39 cellular contexts compared by ENCODE assay signal in the genomic region with DNA sequence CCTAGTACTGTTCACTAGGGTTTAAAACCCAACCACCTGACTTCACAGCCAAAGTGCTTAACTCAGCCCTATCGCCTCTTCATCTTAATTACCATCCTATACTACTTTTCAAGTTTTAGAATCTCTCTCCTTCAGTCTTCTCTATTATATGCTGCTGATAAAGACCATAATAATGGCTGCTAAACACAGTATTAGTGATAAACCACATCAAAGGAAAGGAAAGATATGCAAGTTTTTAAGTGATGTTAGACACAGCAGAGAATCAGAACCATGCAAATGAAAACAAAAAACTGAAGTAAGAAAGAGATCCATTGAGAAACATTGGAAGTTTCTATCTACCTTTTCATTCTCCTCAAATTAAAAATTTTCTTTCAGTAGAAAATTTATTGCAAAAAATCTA.
"Had no signal": no experiment of that assay in that cellular context is flagged by ENCODE, and none has a peak within 500 bp of the region (broad histone marks: within the 10 kb centered on the region; RNA-seq: fewer than 3 reads in every experiment).

No MANE protein-coding gene starts in this region.

- H3K4me3 ChIP-seq: adrenal gland, ascending aorta, body of pancreas, breast epithelium, cardiac muscle cell had no signal

- H3K4me1 Mint-ChIP-seq: activated naive CD4-positive, alpha-beta T cell treated with anti-CD3 and anti-CD28 coated beads, Interleukin-2, amount 10 ng/mL, durations not matched to agents 7 days and 5 days; activated naive CD4-positive, alpha-beta T cell treated with anti-CD3 and anti-CD28 coated beads, Interleukin-2, amount 50 U/mL, for 24 hours; activated naive CD8-positive, alpha-beta T cell treated with anti-CD3 and anti-CD28 coated beads, Interleukin-2, amount 10 ng/mL, durations not matched to agents 7 days and 5 days; central memory CD8-positive, alpha-beta T cell had no signal

- H3K36me3 ChIP-seq: adrenal gland, ascending aorta, brain microvascular endothelial cell, breast epithelium, cardiac muscle cell had no signal

- H3K9me3 Mint-ChIP-seq: activated naive CD4-positive, alpha-beta T cell treated with anti-CD3 and anti-CD28 coated beads for 36 hours; activated naive CD4-positive, alpha-beta T cell treated with anti-CD3 and anti-CD28 coated beads, Interleukin-2, amount 10 ng/mL, durations not matched to agents 7 days and 5 days; activated naive CD4-positive, alpha-beta T cell treated with anti-CD3 and anti-CD28 coated beads, Interleukin-2, amount 50 U/mL, for 24 hours; activated naive CD4-positive, alpha-beta T cell treated with anti-CD3 and anti-CD28 coated beads, Interleukin-2, amount 50 U/mL, for 72 hours; activated naive CD8-positive, alpha-beta T cell treated with anti-CD3 and anti-CD28 coated beads for 36 hours; activated naive CD8-positive, alpha-beta T cell treated with anti-CD3 and anti-CD28 coated beads, Interleukin-2, amount 10 ng/mL, durations not matched to agents 7 days and 5 days; activated naive CD8-positive, alpha-beta T cell treated with anti-CD3 and anti-CD28 coated beads, Interleukin-2, amount 50 U/mL, for 24 hours; activated T-cell treated with anti-CD3 and anti-CD28 coated beads, Interleukin-2, amount 50 U/mL, for 24 hours; activated T-cell treated with anti-CD3 and anti-CD28 coated beads, Interleukin-2, amount 50 U/mL, for 4 hours; activated T-cell treated with anti-CD3 and anti-CD28 coated beads, Interleukin-2, amount 50 U/mL, for 72 hours; activated T-helper 1 cell treated with anti-CD3 and anti-CD28 coated beads, Interleukin-12 subunit alpha, Interleukin-12 subunit beta, Interleukin-2, Interleukin-4 antibody, amounts not matched to agents 30 ng/mL and 10 ng/mL and 1 ng/mL, durations not matched to agents 14 hours and 24 hours and 36 hours; activated T-helper 2 cell treated with anti-CD3 and anti-CD28 coated beads, Interferon-gamma antibody, Interleukin-2, Interleukin-4, amounts not matched to agents 10 μg/mL and 5 μg/mL and 100 μg/mL, durations not matched to agents 14 hours and 24 hours and 36 hours; brain; central memory CD8-positive, alpha-beta T cell had no signal

- H3K9me3 ChIP-seq: adrenal gland, ascending aorta, body of pancreas, breast epithelium had no signal

- ATAC-seq: activated naive CD4-positive, alpha-beta T cell treated with anti-CD3 and anti-CD28 coated beads, Interleukin-2, amount 50 U/mL, for 72 hours; activated naive CD8-positive, alpha-beta T cell treated with anti-CD3 and anti-CD28 coated beads, Interleukin-2, amount 50 U/mL, for 24 hours; activated T-cell treated with anti-CD3 and anti-CD28 coated beads, Interleukin-2, amount 50 U/mL, for 4 hours; activated T-cell treated with anti-CD3 and anti-CD28 coated beads, Interleukin-2, amount 50 U/mL, for 72 hours; body of pancreas had no signal

- H3K27me3 Mint-ChIP-seq: activated naive CD4-positive, alpha-beta T cell treated with anti-CD3 and anti-CD28 coated beads, Interleukin-2, amount 10 ng/mL, durations not matched to agents 7 days and 5 days; activated naive CD4-positive, alpha-beta T cell treated with anti-CD3 and anti-CD28 coated beads, Interleukin-2, amount 50 U/mL, for 24 hours; activated naive CD8-positive, alpha-beta T cell; activated naive CD8-positive, alpha-beta T cell treated with anti-CD3 and anti-CD28 coated beads for 36 hours; activated naive CD8-positive, alpha-beta T cell treated with anti-CD3 and anti-CD28 coated beads, Interleukin-2, amount 10 ng/mL, durations not matched to agents 7 days and 5 days; activated naive CD8-positive, alpha-beta T cell treated with anti-CD3 and anti-CD28 coated beads, Interleukin-2, amount 50 U/mL, for 24 hours; activated T-cell treated with anti-CD3 and anti-CD28 coated beads, Interleukin-2, amount 50 U/mL, for 24 hours; brain; central memory CD8-positive, alpha-beta T cell had no signal

- FAIRE-seq: astrocyte, bronchial epithelial cell had no signal

- H3K36me3 Mint-ChIP-seq: activated naive CD4-positive, alpha-beta T cell treated with anti-CD3 and anti-CD28 coated beads, Interleukin-2, amount 10 ng/mL, durations not matched to agents 7 days and 5 days; activated naive CD4-positive, alpha-beta T cell treated with anti-CD3 and anti-CD28 coated beads, Interleukin-2, amount 50 U/mL, for 72 hours; activated naive CD8-positive, alpha-beta T cell treated with anti-CD3 and anti-CD28 coated beads, Interleukin-2, amount 10 ng/mL, durations not matched to agents 7 days and 5 days; brain had no signal

- H3K27ac ChIP-seq: adrenal gland, ascending aorta, body of pancreas, brain microvascular endothelial cell, breast epithelium, cardiac muscle cell had no signal

- H3K4me1 ChIP-seq: adrenal gland, ascending aorta, body of pancreas, breast epithelium had no signal

- H3K4me3 Mint-ChIP-seq: activated naive CD4-positive, alpha-beta T cell treated with anti-CD3 and anti-CD28 coated beads for 36 hours; activated naive CD4-positive, alpha-beta T cell treated with anti-CD3 and anti-CD28 coated beads, Interleukin-2, amount 10 ng/mL, durations not matched to agents 7 days and 5 days; activated naive CD4-positive, alpha-beta T cell treated with anti-CD3 and anti-CD28 coated beads, Interleukin-2, amount 50 U/mL, for 24 hours; activated naive CD8-positive, alpha-beta T cell; activated naive CD8-positive, alpha-beta T cell treated with anti-CD3 and anti-CD28 coated beads for 36 hours; activated naive CD8-positive, alpha-beta T cell treated with anti-CD3 and anti-CD28 coated beads, Interleukin-2, amount 10 ng/mL, durations not matched to agents 7 days and 5 days; activated naive CD8-positive, alpha-beta T cell treated with anti-CD3 and anti-CD28 coated beads, Interleukin-2, amount 50 U/mL, for 24 hours; activated T-cell treated with anti-CD3 and anti-CD28 coated beads, Interleukin-2, amount 50 U/mL, for 24 hours; activated T-cell treated with anti-CD3 and anti-CD28 coated beads, Interleukin-2, amount 50 U/mL, for 4 hours; activated T-cell treated with anti-CD3 and anti-CD28 coated beads, Interleukin-2, amount 50 U/mL, for 72 hours; activated T-helper 1 cell treated with anti-CD3 and anti-CD28 coated beads, Interleukin-12 subunit alpha, Interleukin-12 subunit beta, Interleukin-2, Interleukin-4 antibody, amounts not matched to agents 30 ng/mL and 10 ng/mL and 1 ng/mL, durations not matched to agents 14 hours and 24 hours and 36 hours; brain; central memory CD8-positive, alpha-beta T cell had no signal

- H3K27me3 ChIP-seq: adrenal gland, ascending aorta, body of pancreas, brain microvascular endothelial cell, breast epithelium, cardiac muscle cell had no signal

- H3K27ac Mint-ChIP-seq: activated naive CD4-positive, alpha-beta T cell treated with anti-CD3 and anti-CD28 coated beads for 36 hours; activated naive CD4-positive, alpha-beta T cell treated with anti-CD3 and anti-CD28 coated beads, Interleukin-2, amount 10 ng/mL, durations not matched to agents 7 days and 5 days; activated naive CD4-positive, alpha-beta T cell treated with anti-CD3 and anti-CD28 coated beads, Interleukin-2, amount 50 U/mL, for 24 hours; activated naive CD4-positive, alpha-beta T cell treated with anti-CD3 and anti-CD28 coated beads, Interleukin-2, amount 50 U/mL, for 72 hours; activated naive CD8-positive, alpha-beta T cell; activated naive CD8-positive, alpha-beta T cell treated with anti-CD3 and anti-CD28 coated beads for 36 hours; activated naive CD8-positive, alpha-beta T cell treated with anti-CD3 and anti-CD28 coated beads, Interleukin-2, amount 10 ng/mL, durations not matched to agents 7 days and 5 days; activated naive CD8-positive, alpha-beta T cell treated with anti-CD3 and anti-CD28 coated beads, Interleukin-2, amount 50 U/mL, for 24 hours; activated T-cell treated with anti-CD3 and anti-CD28 coated beads, Interleukin-2, amount 50 U/mL, for 24 hours; activated T-cell treated with anti-CD3 and anti-CD28 coated beads, Interleukin-2, amount 50 U/mL, for 72 hours; activated T-helper 1 cell treated with anti-CD3 and anti-CD28 coated beads, Interleukin-12 subunit alpha, Interleukin-12 subunit beta, Interleukin-2, Interleukin-4 antibody, amounts not matched to agents 30 ng/mL and 10 ng/mL and 1 ng/mL, durations not matched to agents 14 hours and 24 hours and 36 hours; activated T-helper 2 cell treated with anti-CD3 and anti-CD28 coated beads, Interferon-gamma antibody, Interleukin-2, Interleukin-4, amounts not matched to agents 10 μg/mL and 5 μg/mL and 100 μg/mL, durations not matched to agents 14 hours and 24 hours and 36 hours; brain had no signal

- DNase-seq: activated effector memory CD4-positive, alpha-beta T cell treated with anti-CD3 and anti-CD28 coated beads, Interleukin-2, amount 50 U/mL, for 16 hours; activated effector memory CD4-positive, alpha-beta T cell treated with Interleukin-2 at 50 U/mL for 16 hours; activated gamma-delta T cell; activated gamma-delta T cell treated with Interleukin-2 at 50 U/mL for 16 hours; activated naive CD4-positive, alpha-beta T cell; activated naive CD4-positive, alpha-beta T cell treated with anti-CD3 and anti-CD28 coated beads for 36 hours; activated naive CD4-positive, alpha-beta T cell treated with anti-CD3 and anti-CD28 coated beads, Interleukin-2, amount 10 ng/mL, durations not matched to agents 7 days and 5 days; activated naive CD4-positive, alpha-beta T cell treated with anti-CD3 and anti-CD28 coated beads, Interleukin-2, amount 50 U/mL, for 16 hours; activated naive CD4-positive, alpha-beta T cell treated with Interleukin-2 at 50 U/mL for 16 hours; activated naive CD8-positive, alpha-beta T cell treated with anti-CD3 and anti-CD28 coated beads for 36 hours; activated naive CD8-positive, alpha-beta T cell treated with anti-CD3 and anti-CD28 coated beads, Interleukin-2, amount 10 ng/mL, durations not matched to agents 7 days and 5 days; activated naive CD8-positive, alpha-beta T cell treated with anti-CD3 and anti-CD28 coated beads, Interleukin-2, amount 50 U/mL, for 24 hours; activated T-cell treated with anti-CD3 and anti-CD28 coated beads, Interleukin-2, amount 50 U/mL, for 1 hour; activated T-cell treated with anti-CD3 and anti-CD28 coated beads, Interleukin-2, amount 50 U/mL, for 24 hours; activated T-cell treated with anti-CD3 and anti-CD28 coated beads, Interleukin-2, amount 50 U/mL, for 4 hours; activated T-cell treated with anti-CD3 and anti-CD28 coated beads, Interleukin-2, amount 50 U/mL, for 48 hours; activated T-cell treated with anti-CD3 and anti-CD28 coated beads, Interleukin-2, amount 50 U/mL, for 72 hours; adrenal gland; amniotic stem cell; amygdala; anterior cingulate cortex; aorta; body of pancreas; brain microvascular endothelial cell; caudate nucleus; central memory CD4-positive, alpha-beta T cell; cerebellar nuclear complex had no signal
